In genomic region chr4:153573881-153574807, GRCh38 we compare ENCODE assay signal across 7 cellular contexts.
DNase-seq lines count a peak whose midpoint lies in the region; ATAC-seq and TF ChIP-seq lines count a peak whose summit lies in the region.

No MANE protein-coding gene starts in this region.

- DNase-seq in GM10266 (ENCODE audit: extremely low spot score) (peak; percentile 29), HEK293T (ENCODE audit: extremely low spot score) (peak; percentile 23), NCI-H69 (lab: John Stamatoyannopoulos, UW) (peak; percentile 47), activated T-cell treated with anti-CD3 and anti-CD28 coated beads for 1 hour (ENCODE audit: low read depth) (peak; percentile 57), esophagus squamous epithelium (lab: John Stamatoyannopoulos, UW) (no peak), omental fat pad (ENCODE audit: low spot score) (peak; percentile 27), tibial nerve (ENCODE audit: low spot score in 2 of 2) (peak; percentile 31 to 72)

- intact Hi-C loops in esophagus squamous epithelium (cut with DNase I): loop anchor here (5.0 to 10.0 kb wide), 3 partner anchors 109 to 429 kb away; partner anchors contain the start of gene TMEM131L

- H3K27me3 ChIP-seq in esophagus squamous epithelium: no peaks in the 10 kb centered on the region
- no peaks in the 10 kb centered on the region for H3K27me3 ChIP-seq in tibial nerve

- ATAC-seq in omental fat pad (ENCODE audit: low FRiP score): peak; percentile 62

- H3K9me3 ChIP-seq in esophagus squamous epithelium (no peaks in the 10 kb centered on the region), tibial nerve (no peaks in the 10 kb centered on the region)

- H3K4me3 ChIP-seq in esophagus squamous epithelium (no peak overlapping the region), tibial nerve (no peak overlapping the region)

- CTCF ChIA-PET in HEK293T (lab: Yijun Ruan, JAX): interaction anchor here (0.5 to 1.9 kb wide), 15 partner anchors 10 to 431 kb away, joined by 3 to 22 read pairs (median 4); partner anchors contain the start of genes MND1 and TMEM131L

- TF ChIP-seq CTCF in GM10266 (IDR thresholded peaks at IDR 0.05; ENCODE audit: control insufficient read depth, insufficient read depth, low read depth, missing control alignments): peak; percentile 62
- peak in 5 of 6 experiments; percentile 51 to 72 (median 62) for TF ChIP-seq CTCF in esophagus squamous epithelium (IDR thresholded peaks at IDR 0.05)
- no peak for TF ChIP-seq CTCF in omental fat pad (IDR thresholded peaks at IDR 0.05)
- TF ChIP-seq CTCF in tibial nerve (IDR thresholded peaks at IDR 0.05): peak; percentile 34 to 71 (median 51)

- peaks cover 0 to 32% (median 5%) of the 10 kb centered on the region in 3 donors for H3K4me1 ChIP-seq in esophagus squamous epithelium
- peaks cover 0 to 8% (median 0%) of the 10 kb centered on the region in 4 donors for H3K4me1 ChIP-seq in tibial nerve

- POLR2A ChIA-PET in HEK293T (lab: Yijun Ruan, JAX): interaction anchor here (0.8 to 3.0 kb wide), 3 partner anchors 107 to 230 kb away, joined by 4 to 20 read pairs (median 9); partner anchors contain the start of genes MND1 and TMEM131L

- H3K36me3 ChIP-seq in esophagus squamous epithelium: peaks cover 0 to 4% (median 0%) of the 10 kb centered on the region in 3 donors
- H3K36me3 ChIP-seq in tibial nerve: no peaks in the 10 kb centered on the region

- TF ChIP-seq POLR2A in esophagus squamous epithelium (IDR thresholded peaks at IDR 0.05) (no peak), tibial nerve (IDR thresholded peaks at IDR 0.05) (no peak)

- WGBS in esophagus squamous epithelium, 2 donors: 53 to 67% methylated on average over 3 to 4 of the region's 4 CpGs
- 70 to 73% methylated on average over 4 of the region's 4 CpGs for WGBS in tibial nerve, 2 donors

- no peak for TF ChIP-seq EP300 in tibial nerve (IDR thresholded peaks at IDR 0.05)

- no peak overlapping the region for H3K27ac ChIP-seq in esophagus squamous epithelium
- H3K27ac ChIP-seq in tibial nerve: no peak overlapping the region

TF ChIP-seq in HEK293T, 16 proteins besides CTCF, POLR2A, EP300 and RAD21:
- no peak for TF ChIP-seq FOXA1 (IDR thresholded peaks at IDR 0.05)
- no peak for TF ChIP-seq TARDBP (IDR thresholded peaks at IDR 0.05)
TF ChIP-seq in HEK293T: peak in this region for 0.

Comparison
In these comparisons a context has a peak if more than half of its experiments do, and no peak if none do; other contexts are left out.
1. CTCF ChIP-seq: peak in GM10266 (single experiment), esophagus squamous epithelium (5 of 6) and tibial nerve (5 of 5); none in omental fat pad (0 of 3).